Comparison of ENCODE assay signal across 8 cellular contexts in the genomic region with DNA sequence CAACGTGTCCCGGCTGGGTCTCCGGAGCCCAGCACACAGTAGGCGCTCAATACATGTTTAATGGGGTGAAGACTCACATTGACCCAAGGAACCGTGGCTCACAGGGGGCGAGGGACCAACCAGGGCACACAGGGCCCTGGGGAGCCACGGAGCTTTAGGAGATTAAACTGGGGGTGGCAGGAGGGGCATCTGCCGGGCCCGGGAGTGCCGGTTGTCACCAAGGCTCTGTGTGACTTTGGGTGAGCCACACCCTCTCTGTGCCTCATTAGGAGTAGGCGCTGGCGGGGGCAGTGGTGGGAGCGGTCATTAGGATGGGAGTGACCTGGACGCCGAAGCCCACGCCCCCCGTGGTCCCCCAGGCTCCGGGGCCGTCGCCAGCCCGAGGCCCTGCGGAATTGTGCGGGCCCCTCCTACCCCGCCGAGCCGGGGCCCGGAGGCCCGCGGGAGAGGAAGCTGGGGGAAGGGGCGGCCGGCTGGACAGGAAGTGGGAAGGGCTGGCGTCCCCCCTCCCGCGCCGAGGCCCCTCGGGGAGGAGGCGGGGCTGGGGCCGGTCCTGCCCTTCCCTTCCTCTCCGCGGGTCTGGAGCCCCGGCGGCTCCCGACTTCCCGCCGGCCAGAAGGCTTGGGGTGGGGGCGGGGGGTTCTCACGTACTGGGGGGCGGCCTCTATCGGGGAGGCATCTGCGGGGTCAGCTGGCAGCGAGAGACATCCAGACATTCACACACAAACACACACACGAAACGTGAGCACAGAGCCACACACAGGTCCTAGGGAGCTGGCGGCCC. TPM values are rescaled to one million over a fixed set of nuclear protein-coding genes. Genes with fewer than 3 reads are reported as not detected.
A peak's percentile ranks its signal among the peaks of the same experiment; 100 is the strongest.
DNase-seq lines count a peak whose midpoint lies in the region; ATAC-seq and TF ChIP-seq lines count a peak whose summit lies in the region.

No MANE protein-coding gene starts in this region.

- no peak for TF ChIP-seq CTCF in IMR-90 (conservative IDR thresholded peaks at IDR 0.05; ENCODE audit: low read depth, low read length)
- no peak for TF ChIP-seq CTCF in SK-N-SH (IDR thresholded peaks at IDR 0.05)
- TF ChIP-seq CTCF in left lung (IDR thresholded peaks at IDR 0.05): no peak

- peak overlapping the region; percentile 90 for H3K27ac ChIP-seq in IMR-90 (ENCODE audit: insufficient read depth, low read length)
- H3K27ac ChIP-seq in SK-N-SH (ENCODE audit: low read depth in 2 of 2, low read length in 1 of 2): peak overlapping the region; percentile 89 to 93
- H3K27ac ChIP-seq in left lung: peak overlapping the region; percentile 96 to 98
- peak overlapping the region; percentile 84 for H3K27ac ChIP-seq in stomach smooth muscle (ENCODE audit: low read length)

- H3K36me3 Mint-ChIP-seq in dendritic cell treated with granulocyte-macrophage colony-stimulating factor and Interleukin-4, amounts not matched to agents 40 ng/mL and 50 ng/mL, for 4 days (ENCODE audit: low read depth): peaks cover 17% of the 10 kb centered on the region

- peak overlapping the region; percentile 98 for H3K23ac ChIP-seq in IMR-90 (ENCODE audit: low read depth, low read length)

- H3K9me2 ChIP-seq in SK-N-SH: no peaks in the 10 kb centered on the region

- peak overlapping the region; percentile 87 for H2BK15ac ChIP-seq in IMR-90 (ENCODE audit: low read depth, low read length)

- H3K4me2 ChIP-seq in IMR-90 (ENCODE audit: low read depth, low read length) (peak overlapping the region; percentile 87), SK-N-SH (peak overlapping the region; percentile 84)

- H3K9me3 ChIP-seq in IMR-90 (ENCODE audit: control insufficient read depth, insufficient read depth, low read length) (no peaks in the 10 kb centered on the region), SK-N-SH (no peaks in the 10 kb centered on the region), left lung (no peaks in the 10 kb centered on the region), stomach smooth muscle (ENCODE audit: control insufficient read depth in 2 of 2, low read length in 2 of 2) (no peaks in the 10 kb centered on the region)

- peak overlapping the region; percentile 82 for H3K18ac ChIP-seq in IMR-90 (ENCODE audit: low read depth, low read length)

- peaks cover 16% of the 10 kb centered on the region; the same call in 1 of the 2 replicates for H3K9me1 ChIP-seq in IMR-90 (ENCODE audit: insufficient read depth, low read length)

- H3K9ac ChIP-seq in IMR-90 (ENCODE audit: low read depth, low read length) (peak overlapping the region; percentile 72), SK-N-SH (peak overlapping the region; percentile 79), stomach smooth muscle (ENCODE audit: low read length in 2 of 2) (peak overlapping the region; percentile 31 to 60)

- H3K27me3 ChIP-seq in IMR-90 (ENCODE audit: control insufficient read depth, insufficient read depth, low read length) (no peaks in the 10 kb centered on the region), SK-N-SH (ENCODE audit: insufficient read depth) (no peaks in the 10 kb centered on the region), left lung (peaks cover 0 to 38% of the 10 kb centered on the region in 2 donors), stomach smooth muscle (ENCODE audit: control insufficient read depth in 1 of 2, insufficient read depth in 2 of 2, low read length in 2 of 2) (peaks cover 16 to 33% of the 10 kb centered on the region in 2 donors)

- H2BK120ac ChIP-seq in IMR-90 (ENCODE audit: low read depth, low read length): peak overlapping the region; percentile 89

- H4K20me1 ChIP-seq in IMR-90 (ENCODE audit: insufficient read depth, low read length) (peaks cover 22% of the 10 kb centered on the region), SK-N-SH (ENCODE audit: insufficient read depth) (peaks cover 19% of the 10 kb centered on the region; the same call in 1 of the 2 replicates)

- H3K9me3 Mint-ChIP-seq in dendritic cell treated with granulocyte-macrophage colony-stimulating factor and Interleukin-4, amounts not matched to agents 40 ng/mL and 50 ng/mL, for 4 days: no peaks in the 10 kb centered on the region

- peak overlapping the region; percentile 98 for H4K91ac ChIP-seq in IMR-90 (ENCODE audit: insufficient read depth, low read depth, low read length)

- H3K79me1 ChIP-seq in IMR-90 (ENCODE audit: low read depth in 1 of 2, low read length in 2 of 2): peaks cover 0 to 36% of the 10 kb centered on the region in 2 experiments; a peak in 3 of 4 replicates

- intact Hi-C loops in IMR-90 (cut with micrococcal nuclease): loop anchor here (5.0 to 10.0 kb wide), 2 partner anchors 140 to 213 kb away; a partner anchor contains a TSS
- intact Hi-C loops in dendritic cell treated with granulocyte-macrophage colony-stimulating factor and Interleukin-4, amounts not matched to agents 40 ng/mL and 50 ng/mL, for 4 days (cut with micrococcal nuclease): loop anchor here (5.0 kb wide), 2 partner anchors 135 to 215 kb away; a partner anchor contains a TSS
- intact Hi-C loops in left lung (cut with DNase I): no loop called here

- CTCF ChIA-PET in IMR-90 (lab: Yijun Ruan, JAX) (no interaction called here), SK-N-SH (lab: Yijun Ruan, JAX) (interaction anchor here (0.9 to 12.1 kb wide), 9 partner anchors 15 to 137 kb away, joined by 3 to 217 read pairs (median 5); a partner anchor contains a TSS)

- no peak for TF ChIP-seq POLR2A in IMR-90 (IDR thresholded peaks at IDR 0.05; ENCODE audit: low read depth, low read length)

- TF ChIP-seq EP300 in SK-N-SH (IDR thresholded peaks at IDR 0.05; ENCODE audit: borderline replicate concordance in 1 of 2, low read depth in 1 of 2, low read length in 1 of 2): peak in 1 of 2 experiments; percentile 45; a peak in 1 of 4 replicates

- WGBS in IMR-90 (ENCODE audit: extremely low coverage in 2 of 2, insufficient read length in 1 of 2), 2 experiments: 0% methylated on average over 11 of the region's 54 CpGs; no CpG with 5 or more reads in 1 of the 2 experiments
- 13% methylated on average over 10 of the region's 54 CpGs for WGBS in SK-N-SH (ENCODE audit: low lambda C conversion rate)

- H2AK5ac ChIP-seq in IMR-90 (ENCODE audit: low read depth, low read length): peak overlapping the region; percentile 98

- peak overlapping the region; percentile 99 for H2AK9ac ChIP-seq in IMR-90 (replicated peaks; ENCODE audit: low read depth, low read length, poor library complexity)

- peak overlapping the region; percentile 97 for H3K4ac ChIP-seq in IMR-90 (ENCODE audit: low read depth, low read length)

- H3K4me1 ChIP-seq in IMR-90 (ENCODE audit: control insufficient read depth, insufficient read depth, low read length) (peaks cover 37% of the 10 kb centered on the region), SK-N-SH (ENCODE audit: control insufficient read depth in 1 of 2, insufficient read depth in 2 of 2, low read depth in 1 of 2, low read length in 1 of 2) (peaks cover 44 to 53% of the 10 kb centered on the region in 2 experiments; a peak in 3 of 4 replicates), left lung (peaks cover 47 to 75% of the 10 kb centered on the region in 2 donors), stomach smooth muscle (ENCODE audit: control insufficient read depth, insufficient read depth, low read length) (peaks cover 63% of the 10 kb centered on the region)

- H3K4me3 ChIP-seq in IMR-90 (ENCODE audit: insufficient read depth, low read depth, low read length) (peak overlapping the region; percentile 32), SK-N-SH (ENCODE audit: low read depth in 2 of 2, low read length in 1 of 2) (peak overlapping the region; percentile 45 to 50), left lung (peak overlapping the region; percentile 21 to 58), stomach smooth muscle (ENCODE audit: low read length in 2 of 2) (peak overlapping the region; percentile 55 to 76)

- peak overlapping the region; percentile 97 for H2AFZ ChIP-seq in IMR-90 (replicated peaks; ENCODE audit: low read length, poor library complexity)
- peak overlapping the region; percentile 49; the same call in 1 of the 2 replicates for H2AFZ ChIP-seq in SK-N-SH (ENCODE audit: low read depth)

- peak overlapping the region; percentile 95 for H3K27ac Mint-ChIP-seq in dendritic cell treated with granulocyte-macrophage colony-stimulating factor and Interleukin-4, amounts not matched to agents 40 ng/mL and 50 ng/mL, for 4 days

- BruUV-seq in IMR-90 (replicated peaks; lab: Mats Ljungman, UMichigan): no TSS peak

- ATAC-seq in IMR-90 (ENCODE audit: low read depth) (peak; percentile 58), left lung (peak; percentile 58), GM21360 (IDR thresholded peaks at IDR 0.05; ENCODE audit: unreplicated experiment) (no peak)

- dilution Hi-C loops in IMR-90 (cut with HindIII; ENCODE audit: low sequenced_read_pairs, unreplicated experiment): no loop called here

- H3K27me3 Mint-ChIP-seq in dendritic cell treated with granulocyte-macrophage colony-stimulating factor and Interleukin-4, amounts not matched to agents 40 ng/mL and 50 ng/mL, for 4 days: peaks cover 5% of the 10 kb centered on the region

- H3K79me2 ChIP-seq in SK-N-SH (ENCODE audit: insufficient read depth): peaks cover 33% of the 10 kb centered on the region

- peaks cover 76% of the 10 kb centered on the region for H3K4me1 Mint-ChIP-seq in dendritic cell treated with granulocyte-macrophage colony-stimulating factor and Interleukin-4, amounts not matched to agents 40 ng/mL and 50 ng/mL, for 4 days (ENCODE audit: low read depth)

- peaks cover 22% of the 10 kb centered on the region for H3F3A ChIP-seq in SK-N-SH (replicated peaks; ENCODE audit: insufficient read depth)

- H3K56ac ChIP-seq in IMR-90 (ENCODE audit: extremely low read depth, insufficient read depth, low read length): peak overlapping the region; percentile 88

- POLR2A ChIA-PET in IMR-90 (lab: Charles Lee; ENCODE audit: unreplicated experiment) (no interaction called here), SK-N-SH (lab: Yijun Ruan, JAX) (interaction anchor here (0.9 to 1.9 kb wide), 7 partner anchors 11 to 212 kb away, joined by 3 to 6 read pairs (median 3); no protein-coding TSS in a partner anchor)

- peak overlapping the region; percentile 88 to 100 for H4K8ac ChIP-seq in IMR-90 (ENCODE audit: low read depth in 2 of 2, low read length in 2 of 2)

- peak overlapping the region; percentile 84 for H3K14ac ChIP-seq in IMR-90 (replicated peaks; ENCODE audit: low read depth, low read length)

- H3K4me3 Mint-ChIP-seq in dendritic cell treated with granulocyte-macrophage colony-stimulating factor and Interleukin-4, amounts not matched to agents 40 ng/mL and 50 ng/mL, for 4 days: peak overlapping the region; percentile 71

- in situ Hi-C loops in G401 (cut with HindIII; ENCODE audit: low sequenced_read_pairs) (no loop called here), IMR-90 (cut with MboI; ENCODE audit: low sequenced_read_pairs) (loop anchor here (10.0 kb wide), 2 partner anchors 223 to 303 kb away; a partner anchor contains a TSS)

- DNase-seq in G401 (ENCODE audit: low spot score) (peak; percentile 50), IMR-90 (peak; percentile 73), SK-N-SH (peak; percentile 91), left lung (peak; percentile 91 to 95)
- no peak for DNase-seq in stimulated activated CD4-positive, alpha-beta T cell treated with anti-CD3 and anti-CD28 coated beads, Interleukin-2, amount 100 ng/mL, for 48 hours

- TF ChIP-seq RAD21 in IMR-90 (IDR thresholded peaks at IDR 0.05; ENCODE audit: low read length): no peak
- no peak for TF ChIP-seq RAD21 in SK-N-SH (IDR thresholded peaks at IDR 0.05; ENCODE audit: low read length)

- peak overlapping the region; percentile 84 for H2BK5ac ChIP-seq in IMR-90 (ENCODE audit: low read depth, low read length, poor library complexity, severe bottlenecking)

- H2BK20ac ChIP-seq in IMR-90 (ENCODE audit: low read depth, low read length): peak overlapping the region; percentile 64

- H3K36me3 ChIP-seq in IMR-90 (ENCODE audit: control insufficient read depth, insufficient read depth, low read length): no peaks in the 10 kb centered on the region
- H3K36me3 ChIP-seq in SK-N-SH (replicated peaks in 1 of 2; ENCODE audit: control insufficient read depth in 1 of 2, insufficient read depth in 2 of 2, low read length in 1 of 2): peaks cover 0 to under 1% of the 10 kb centered on the region in 2 experiments
- no peaks in the 10 kb centered on the region for H3K36me3 ChIP-seq in left lung
- H3K36me3 ChIP-seq in stomach smooth muscle (ENCODE audit: control insufficient read depth in 2 of 2, insufficient read depth in 2 of 2, low read length in 2 of 2): no peaks in the 10 kb centered on the region

- H4K5ac ChIP-seq in IMR-90 (ENCODE audit: low read depth, low read length): peak overlapping the region; percentile 96

RNA-seq across cellular contexts. Expression of a gene that starts 1.8 kb away (rescaled TPM):
- 272 and 351 TPM in 2 replicates for total RNA-seq in G401 (2014; rRNA removed; shearing (Covaris generic))
- total RNA-seq in IMR-90 (2012; rRNA removed) (13.3 and 14.9 TPM in 2 replicates), left lung (10 to 100 TPM; 49.8 to 79.9 TPM)
- polyA plus RNA-seq in IMR-90 (2012; rRNA removed) (39.7 and 48.1 TPM in 2 replicates), SK-N-SH (2012; rRNA removed) (22.5 and 24.9 TPM in 2 replicates)
- 36.0 and 75.3 TPM in 2 replicates for polyA plus RNA-seq in IMR-90 (2012; cell fraction: cytosol; rRNA removed)
- polyA plus RNA-seq in IMR-90 (2012; cell fraction: nucleus; rRNA removed; ENCODE audit: low replicate concordance): 110 and 323 TPM in 2 replicates
- 12.4 and 23.4 TPM in 2 replicates for polyA plus RNA-seq in SK-N-SH (2012; cell fraction: cytosol; rRNA removed)
- polyA plus RNA-seq in SK-N-SH (2012; cell fraction: nucleus; rRNA removed): 89.0 and 178 TPM in 2 replicates

RNA-seq across cellular contexts. Expression of a gene that starts 20.0 kb away (rescaled TPM):
- total RNA-seq in G401 (2014; rRNA removed; shearing (Covaris generic)): not detected in 2 replicates
- not detected in 2 replicates for total RNA-seq in IMR-90 (2012; rRNA removed)
- 0.03 TPM in 1 of 2 replicates, not detected in the other for polyA plus RNA-seq in IMR-90 (2012; rRNA removed)
- 0.08 and 0.09 TPM in 2 replicates for polyA plus RNA-seq in IMR-90 (2012; cell fraction: cytosol; rRNA removed)
- 0.08 TPM in 1 of 2 replicates, not detected in the other for polyA plus RNA-seq in IMR-90 (2012; cell fraction: nucleus; rRNA removed; ENCODE audit: low replicate concordance)
- polyA plus RNA-seq in SK-N-SH (2012; rRNA removed): not detected in 2 replicates
- not detected in 2 replicates for polyA plus RNA-seq in SK-N-SH (2012; cell fraction: cytosol; rRNA removed)
- polyA plus RNA-seq in SK-N-SH (2012; cell fraction: nucleus; rRNA removed): not detected in 2 replicates
- 10 to 100 TPM; 14.4 to 53.7 TPM for total RNA-seq in left lung

RNA-seq across cellular contexts. Expression of a gene that starts 20.5 kb away (rescaled TPM):
- 251 and 359 TPM in 2 replicates for total RNA-seq in G401 (2014; rRNA removed; shearing (Covaris generic))
- total RNA-seq in IMR-90 (2012; rRNA removed): 3.4 and 3.9 TPM in 2 replicates
- 24.7 and 29.4 TPM in 2 replicates for polyA plus RNA-seq in IMR-90 (2012; rRNA removed)
- 12.2 and 29.5 TPM in 2 replicates for polyA plus RNA-seq in IMR-90 (2012; cell fraction: cytosol; rRNA removed)
- 118 and 248 TPM in 2 replicates for polyA plus RNA-seq in IMR-90 (2012; cell fraction: nucleus; rRNA removed; ENCODE audit: low replicate concordance)
- polyA plus RNA-seq in SK-N-SH (2012; rRNA removed): 48.0 and 49.4 TPM in 2 replicates
- 10.9 and 17.3 TPM in 2 replicates for polyA plus RNA-seq in SK-N-SH (2012; cell fraction: cytosol; rRNA removed)
- 216 and 280 TPM in 2 replicates for polyA plus RNA-seq in SK-N-SH (2012; cell fraction: nucleus; rRNA removed)
- 10 to 100 TPM; 22.8 to 43.9 TPM for total RNA-seq in left lung

RNA-seq across cellular contexts. Expression of a gene that starts 31.5 kb away (rescaled TPM):
- 143 and 217 TPM in 2 replicates for total RNA-seq in G401 (2014; rRNA removed; shearing (Covaris generic))
- total RNA-seq in IMR-90 (2012; rRNA removed) (5.6 and 10.3 TPM in 2 replicates), left lung (100 to 1,000 TPM in 1 of 2 donors, 10 to 100 TPM in 1; 99.0 to 180 TPM)
- polyA plus RNA-seq in IMR-90 (2012; rRNA removed) (43.5 and 49.8 TPM in 2 replicates), SK-N-SH (2012; rRNA removed) (74.1 and 129 TPM in 2 replicates)
- polyA plus RNA-seq in IMR-90 (2012; cell fraction: cytosol; rRNA removed): 84.3 and 176 TPM in 2 replicates
- polyA plus RNA-seq in IMR-90 (2012; cell fraction: nucleus; rRNA removed; ENCODE audit: low replicate concordance): 56.9 and 109 TPM in 2 replicates
- polyA plus RNA-seq in SK-N-SH (2012; cell fraction: cytosol; rRNA removed): 48.5 and 76.8 TPM in 2 replicates
- polyA plus RNA-seq in SK-N-SH (2012; cell fraction: nucleus; rRNA removed): 193 and 251 TPM in 2 replicates

Comparison
In these comparisons a context has a peak if more than half of its experiments do, and no peak if none do; other contexts are left out.
1. DNase-seq: peak in G401 (single experiment), IMR-90 (single experiment), SK-N-SH (single experiment) and left lung (2 of 2); none in stimulated activated CD4-positive, alpha-beta T cell treated with anti-CD3 and anti-CD28 coated beads, Interleukin-2, amount 100 ng/mL, for 48 hours (0 of 2).
2. RNA of a gene that starts 20.0 kb away (total RNA-seq): 14.4 to 53.7 TPM in left lung; not detected in G401 and not detected in IMR-90; every median in the first group is over 10 times any median in the second.
3. intact Hi-C loops: an anchor here in IMR-90 (5.0 to 10.0 kb wide) and dendritic cell treated with granulocyte-macrophage colony-stimulating factor and Interleukin-4, amounts not matched to agents 40 ng/mL and 50 ng/mL, for 4 days (5.0 kb wide); none called in left lung.
4. Peak in every context shown above with its lines, with median percentiles within 50 percentile points of each other: H3K27ac ChIP-seq, H3K4me3 ChIP-seq and H3K9ac ChIP-seq.